ENCODE assay signal across 10 cellular contexts in genomic region chr7:73831656-73832579, GRCh38. TPM values are rescaled to one million over a fixed set of nuclear protein-coding genes. Genes with fewer than 3 reads are reported as not detected.
DNase-seq lines count a peak whose midpoint lies in the region; TF ChIP-seq lines count a peak whose summit lies in the region.
"Had no signal": no experiment of that assay in that cellular context is flagged by ENCODE, and none has a peak within 500 bp of the region (broad histone marks: within the 10 kb centered on the region; RNA-seq: fewer than 3 reads in every experiment).

No MANE protein-coding gene starts in this region.

- H3K4me3 ChIP-seq in colonic mucosa (peak overlapping the region; percentile 50), mucosa of rectum (ENCODE audit: low read length in 2 of 2) (peak overlapping the region; percentile 89 to 92)

- H3K9ac ChIP-seq in colonic mucosa (ENCODE audit: low read depth in 2 of 2, low read length in 2 of 2) = peak overlapping the region; percentile 99
- peak overlapping the region; percentile 99 for H3K9ac ChIP-seq in mucosa of rectum (ENCODE audit: low read depth in 1 of 2, low read length in 2 of 2)

- H3K9me3 ChIP-seq in colonic mucosa (no peaks in the 10 kb centered on the region), mucosa of rectum (ENCODE audit: control insufficient read depth in 2 of 2, low read length in 2 of 2) (no peaks in the 10 kb centered on the region)

- H3K36me3 ChIP-seq in colonic mucosa (no peaks in the 10 kb centered on the region), mucosa of rectum (ENCODE audit: control insufficient read depth in 2 of 2, insufficient read depth in 2 of 2, low read length in 2 of 2) (peaks cover 7 to 8% of the 10 kb centered on the region in 2 donors)

- peak; percentile 69 for DNase-seq in COR-L47 (lab: John Stamatoyannopoulos, UW)
- peak; percentile 94 for DNase-seq in NCI-H2029 (lab: John Stamatoyannopoulos, UW)
- DNase-seq in colonic mucosa = peak; percentile 89
- DNase-seq in activated CD4-positive, CD25-positive, alpha-beta regulatory T cell (lab: John Stamatoyannopoulos, UW) = no peak
- DNase-seq in activated CD4-positive, alpha-beta T cell treated with anti-CD3 and anti-CD28 coated beads for 4 hours = no peak
- DNase-seq in nucleus accumbens (lab: John Stamatoyannopoulos, UW) = no peak
- DNase-seq in NAMALWA (ENCODE audit: low spot score) = no peak
- DNase-seq: T-helper 2 cell had no signal

- H3K27ac ChIP-seq in colonic mucosa (peak overlapping the region; percentile 85), mucosa of rectum (ENCODE audit: low read depth in 2 of 2, low read length in 2 of 2) (peak overlapping the region; percentile 99 to 100)

- no peaks in the 10 kb centered on the region for H3K27me3 ChIP-seq in colonic mucosa
- H3K27me3 ChIP-seq in mucosa of rectum (ENCODE audit: control insufficient read depth in 2 of 2, insufficient read depth in 2 of 2, low read length in 2 of 2) = peaks cover 0 to 3% of the 10 kb centered on the region in 2 donors

- no peak for TF ChIP-seq CTCF in colonic mucosa (IDR thresholded peaks at IDR 0.05)

- H3K4me1 ChIP-seq in colonic mucosa = peaks cover 4% of the 10 kb centered on the region
- H3K4me1 ChIP-seq in mucosa of rectum (ENCODE audit: control insufficient read depth in 2 of 2, insufficient read depth in 2 of 2, low read length in 2 of 2) = peaks cover 24 to 37% of the 10 kb centered on the region in 2 donors

- intact Hi-C loops in colonic mucosa (cut with DNase I) = loop anchor here (2.0 to 5.0 kb wide), 2 partner anchors 63 to 95 kb away; partner anchors contain the start of gene ABHD11

RNA-seq across cellular contexts. Expression of gene CLDN4, which starts 1.1 kb away (rescaled TPM):
- total RNA-seq in colonic mucosa = 100 to 1,000 TPM; 568 to 932 TPM

RNA-seq across cellular contexts. Expression of gene METTL27, which starts 10.4 kb away (rescaled TPM):
- 1 to 10 TPM; 4.0 to 7.4 TPM for total RNA-seq in colonic mucosa

RNA-seq across cellular contexts. Expression of gene TMEM270, which starts 29.0 kb away (rescaled TPM):
- not detected for total RNA-seq in colonic mucosa
- total RNA-seq: activated naive CD4-positive, alpha-beta T cell treated with anti-CD3 and anti-CD28 coated beads, Interleukin-2, amount 50 U/mL, for 72 hours had no signal

Comparison
In these comparisons a context has a peak if more than half of its experiments do, and no peak if none do; other contexts are left out.
1. DNase-seq: peak in COR-L47 (single experiment), NCI-H2029 (single experiment) and colonic mucosa (single experiment); none in activated CD4-positive, CD25-positive, alpha-beta regulatory T cell (0 of 4), activated CD4-positive, alpha-beta T cell treated with anti-CD3 and anti-CD28 coated beads for 4 hours (0 of 2), nucleus accumbens (0 of 56) and NAMALWA (single experiment).